Comparison of ENCODE assay signal across 20 cellular contexts in the genomic region with DNA sequence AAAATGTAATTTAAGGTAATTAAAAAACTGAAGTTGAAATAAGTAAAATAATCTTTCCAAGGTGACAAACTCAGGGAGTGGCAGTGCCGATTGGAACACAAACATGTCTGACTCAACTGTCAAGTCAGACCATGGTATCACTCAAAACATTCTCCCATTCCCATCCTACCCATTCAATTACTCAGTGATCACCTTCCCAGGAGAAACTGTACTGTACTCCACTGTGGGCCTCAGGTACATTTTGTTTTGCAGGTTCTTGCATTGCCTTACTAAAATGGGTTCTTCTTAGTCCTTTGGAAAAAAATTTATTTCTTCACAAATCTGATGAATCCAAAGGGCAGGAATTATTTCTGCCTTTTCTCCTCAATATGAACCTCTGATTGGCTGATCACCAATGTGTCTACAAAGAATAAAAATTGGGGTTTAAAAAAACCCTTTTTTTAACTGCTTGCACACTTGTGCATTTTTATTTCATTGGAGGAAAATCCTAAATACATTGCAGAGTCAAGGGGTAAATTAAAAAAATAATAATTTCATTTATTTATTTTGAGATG.
DNase-seq lines count a peak whose midpoint lies in the region; ATAC-seq and TF ChIP-seq lines count a peak whose summit lies in the region.
"Had no signal": no experiment of that assay in that cellular context is flagged by ENCODE, and none has a peak within 500 bp of the region (broad histone marks: within the 10 kb centered on the region; RNA-seq: fewer than 3 reads in every experiment).

No MANE protein-coding gene starts in this region.

- H3K36me3 ChIP-seq in heart left ventricle (peaks cover 0 to 4% (median 0%) of the 10 kb centered on the region in 9 donors), body of pancreas (replicated peaks in 1 of 2; ENCODE audit: insufficient read depth in 1 of 2, low read depth in 2 of 2) (no peaks in the 10 kb centered on the region)
- H3K36me3 ChIP-seq: BE2C had no signal

- H3K27ac Mint-ChIP-seq in progenitor cell of endocrine pancreas, result peak overlapping the region; percentile 95
- H3K27ac Mint-ChIP-seq: CD14-positive monocyte had no signal

- peaks cover 8% of the 10 kb centered on the region for H3K36me3 Mint-ChIP-seq in progenitor cell of endocrine pancreas (ENCODE audit: insufficient read depth)
- H3K36me3 Mint-ChIP-seq: CD14-positive monocyte had no signal

- no peaks in the 10 kb centered on the region for H3K27me3 ChIP-seq in heart left ventricle
- no peaks in the 10 kb centered on the region for H3K27me3 ChIP-seq in body of pancreas
- H3K27me3 ChIP-seq: BE2C had no signal

- H3K4me3 Mint-ChIP-seq in progenitor cell of endocrine pancreas (ENCODE audit: low read depth), result no peak overlapping the region
- H3K4me3 Mint-ChIP-seq: CD14-positive monocyte had no signal

- no peak for TF ChIP-seq CTCF in heart left ventricle (IDR thresholded peaks at IDR 0.05)
- no peak for TF ChIP-seq CTCF in body of pancreas (IDR thresholded peaks at IDR 0.05)
- no peak for TF ChIP-seq CTCF in progenitor cell of endocrine pancreas (IDR thresholded peaks at IDR 0.05; ENCODE audit: unreplicated experiment)
- no peak for TF ChIP-seq CTCF in coronary artery (IDR thresholded peaks at IDR 0.05)

- WGBS in heart left ventricle, 4 donors, result 68 to 86% (median 75%) methylated on average over 1 of the region's 1 CpG
- WGBS in body of pancreas, 2 donors, result 19% methylated on average over 1 of the region's 1 CpG

- H3K9me3 ChIP-seq in heart left ventricle, result no peaks in the 10 kb centered on the region
- H3K9me3 ChIP-seq in body of pancreas, result no peaks in the 10 kb centered on the region

- H3K9me3 Mint-ChIP-seq in progenitor cell of endocrine pancreas (ENCODE audit: low read depth), result peaks cover 10% of the 10 kb centered on the region

- peak overlapping the region in 4 of 12 donors; percentile 5 to 22 (median 12) for H3K4me3 ChIP-seq in heart left ventricle
- peak overlapping the region; percentile 13; the same call in 1 of the 2 replicates for H3K4me3 ChIP-seq in Jurkat, Clone E6-1 (ENCODE audit: low read length)
- H3K4me3 ChIP-seq in body of pancreas, result no peak overlapping the region
- no peak overlapping the region for H3K4me3 ChIP-seq in coronary artery
- H3K4me3 ChIP-seq: PC-9 had no signal

- no peaks in the 10 kb centered on the region for H3K27me3 Mint-ChIP-seq in progenitor cell of endocrine pancreas

- no peak for ATAC-seq in heart left ventricle
- no peak for ATAC-seq in left ventricle myocardium superior
- ATAC-seq in body of pancreas, result no peak
- ATAC-seq in HG02852 (IDR thresholded peaks at IDR 0.05; ENCODE audit: unreplicated experiment), result no peak

- H3K4me1 ChIP-seq in heart left ventricle (peaks cover 0 to 37% (median 18%) of the 10 kb centered on the region in 12 donors), body of pancreas (peaks cover 51% of the 10 kb centered on the region)
- H3K4me1 ChIP-seq: BE2C had no signal

- H3K27ac ChIP-seq in heart left ventricle (peak overlapping the region in 8 of 12 donors; percentile 8 to 88 (median 82)), body of pancreas (peak overlapping the region in 3 of 4 donors; percentile 74 to 87 (median 82)), coronary artery (no peak overlapping the region)
- H3K27ac ChIP-seq: PC-9 had no signal

- intact Hi-C loops in heart left ventricle (cut with DNase I) (no loop called here), left ventricle myocardium superior (cut with micrococcal nuclease) (no loop called here), body of pancreas (cut with DNase I) (no loop called here)

- H3K4me1 Mint-ChIP-seq in progenitor cell of endocrine pancreas (ENCODE audit: low read depth), result peaks cover 43% of the 10 kb centered on the region

- TF ChIP-seq POLR2A in heart left ventricle (IDR thresholded peaks at IDR 0.05), result no peak
- no peak for TF ChIP-seq POLR2A in body of pancreas (IDR thresholded peaks at IDR 0.05)

- no peak for DNase-seq in heart left ventricle
- DNase-seq in left ventricle myocardium superior, result no peak
- DNase-seq in Jurkat, Clone E6-1 (ENCODE audit: low read depth, low spot score), result no peak
- no peak for DNase-seq in body of pancreas
- DNase-seq in progenitor cell of endocrine pancreas (ENCODE audit: low spot score, unreplicated experiment), result no peak
- no peak for DNase-seq in NCI-H146 treated with DMSO at 0.1 percent for 48 hours (lab: John Stamatoyannopoulos, UW; ENCODE audit: unreplicated experiment)
- DNase-seq in coronary artery (ENCODE audit: low spot score), result no peak
- DNase-seq: 8988T, ACHN, BE2C, Calu3, MM.1S, NCI-H1694, NCI-H2081, NCI-H2227 treated with DMSO at 0.1 percent for 48 hours, NCI-H526 treated with DMSO at 0.1 percent for 48 hours, PC-9, SHP77 had no signal

Comparison
In these comparisons a context has a peak if more than half of its experiments do, and no peak if none do; other contexts are left out.
1. H3K27ac ChIP-seq: peak in heart left ventricle (8 of 12) and body of pancreas (3 of 4); none in coronary artery (0 of 2).